8 cellular contexts compared by ENCODE assay signal in the genomic region with DNA sequence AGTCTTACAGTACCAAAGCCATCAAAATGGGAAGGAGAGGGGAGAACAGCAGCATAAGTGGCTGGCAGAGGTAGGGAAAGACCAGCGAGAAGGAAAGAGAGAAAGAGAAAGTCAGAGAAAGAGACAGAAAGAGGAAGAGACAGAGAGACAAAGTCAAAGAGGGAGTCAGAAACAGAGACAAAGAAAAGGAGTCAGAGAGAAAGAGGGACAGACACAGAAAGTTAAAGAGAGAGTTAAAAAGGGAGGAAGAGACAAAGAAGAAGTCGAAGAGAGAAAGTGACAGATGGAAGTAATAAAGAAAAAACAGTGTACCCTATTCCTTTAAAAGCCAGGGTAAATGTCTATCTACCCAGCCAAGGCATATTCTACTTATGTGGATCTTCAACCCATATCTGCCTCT.
DNase-seq lines count a peak whose midpoint lies in the region; ATAC-seq, FAIRE-seq and TF ChIP-seq lines count a peak whose summit lies in the region.
"Not testable (repeated sequence)": the region's sequence is repeated elsewhere in the genome, so short reads cannot be mapped to it uniquely, and the experiment has no call there.

No MANE protein-coding gene starts in this region.

- POLR2A ChIA-PET in HEK293 (lab: Yijun Ruan, JAX); activated naive CD8-positive, alpha-beta T cell treated with anti-CD3 and anti-CD28 coated beads, Interleukin-2, amount 10 ng/mL, durations not matched to agents 7 days and 5 days (lab: Charles Lee); K562 (lab: Yijun Ruan, JAX): not testable (repeated sequence)

- H3K36me3 Mint-ChIP-seq in activated T-cell treated with anti-CD3 and anti-CD28 coated beads, Interleukin-2, amount 50 U/mL, for 24 hours (ENCODE audit: low read depth) = peaks cover 11% of the 10 kb centered on the region
- peaks cover 22% of the 10 kb centered on the region for H3K36me3 Mint-ChIP-seq in activated naive CD4-positive, alpha-beta T cell treated with anti-CD3 and anti-CD28 coated beads for 36 hours (ENCODE audit: low read depth)
- not testable (repeated sequence) for H3K36me3 Mint-ChIP-seq in activated naive CD8-positive, alpha-beta T cell treated with anti-CD3 and anti-CD28 coated beads, Interleukin-2, amount 10 ng/mL, durations not matched to agents 7 days and 5 days; neural crest cell (ENCODE audit: low read depth); stimulated activated naive CD8-positive, alpha-beta T cell treated with anti-CD3 and anti-CD28 coated beads, Interleukin-15, Interleukin-2, amounts not matched to agents 100 ng/mL and 50 ng/mL, for 24 hours (ENCODE audit: low read depth)
- H3K36me3 Mint-ChIP-seq in endothelial cell (ENCODE audit: low read depth, unreplicated experiment) = peaks cover 12% of the 10 kb centered on the region

- not testable (repeated sequence) for H3K4me1 ChIP-seq in HEK293 (ENCODE audit: control insufficient read depth, insufficient read depth, low read length); K562 (replicated peaks in 1 of 2; ENCODE audit: control insufficient read depth in 2 of 2, insufficient read depth in 2 of 2, low read length in 2 of 2)

- not testable (repeated sequence) for H3K9me3 ChIP-seq in HEK293 (ENCODE audit: control insufficient read depth, insufficient read depth, low read depth, low read length); K562 (replicated peaks; ENCODE audit: control insufficient read depth, insufficient read depth, low read depth, low read length)

- not testable (repeated sequence) for H3K79me2 ChIP-seq in K562 (ENCODE audit: control insufficient read depth, insufficient read depth, low read length)

- in situ Hi-C loops in K562 (cut with MboI) = not testable (repeated sequence)

- not testable (repeated sequence) for ATAC-seq in activated naive CD8-positive, alpha-beta T cell treated with anti-CD3 and anti-CD28 coated beads, Interleukin-2, amount 10 ng/mL, durations not matched to agents 7 days and 5 days (ENCODE audit: low read depth); K562

- TF ChIP-seq RAD21 in K562 (CRISPR knock-in tag; conservative IDR thresholded peaks at IDR 0.05 in 1 of 2, IDR thresholded peaks at IDR 0.05 in 1 of 2) = not testable (repeated sequence)

- H3K9ac ChIP-seq in K562 (ENCODE audit: insufficient read depth in 1 of 2, low read depth in 2 of 2, low read length in 2 of 2) = not testable (repeated sequence)

- not testable (repeated sequence) for H3K4me3 Mint-ChIP-seq in activated T-cell treated with anti-CD3 and anti-CD28 coated beads, Interleukin-2, amount 50 U/mL, for 24 hours; activated naive CD4-positive, alpha-beta T cell treated with anti-CD3 and anti-CD28 coated beads for 36 hours; activated naive CD8-positive, alpha-beta T cell treated with anti-CD3 and anti-CD28 coated beads, Interleukin-2, amount 10 ng/mL, durations not matched to agents 7 days and 5 days; endothelial cell (ENCODE audit: unreplicated experiment); neural crest cell; stimulated activated naive CD8-positive, alpha-beta T cell treated with anti-CD3 and anti-CD28 coated beads, Interleukin-15, Interleukin-2, amounts not matched to agents 100 ng/mL and 50 ng/mL, for 24 hours

- CTCF ChIA-PET in HEK293 (lab: Yijun Ruan, JAX); activated naive CD4-positive, alpha-beta T cell treated with anti-CD3 and anti-CD28 coated beads for 36 hours (lab: Charles Lee); K562 (lab: Yijun Ruan, JAX; ENCODE audit: low intra/inter-chr PET ratio): not testable (repeated sequence)

- H3K27ac ChIP-seq in HEK293 (ENCODE audit: extremely low read depth, low read depth, low read length); K562 (ENCODE audit: extremely low read depth, low read depth, low read length): not testable (repeated sequence)

- H3K9me3 Mint-ChIP-seq in activated T-cell treated with anti-CD3 and anti-CD28 coated beads, Interleukin-2, amount 50 U/mL, for 24 hours; activated naive CD4-positive, alpha-beta T cell treated with anti-CD3 and anti-CD28 coated beads for 36 hours; activated naive CD8-positive, alpha-beta T cell treated with anti-CD3 and anti-CD28 coated beads, Interleukin-2, amount 10 ng/mL, durations not matched to agents 7 days and 5 days; neural crest cell; stimulated activated naive CD8-positive, alpha-beta T cell treated with anti-CD3 and anti-CD28 coated beads, Interleukin-15, Interleukin-2, amounts not matched to agents 100 ng/mL and 50 ng/mL, for 24 hours: not testable (repeated sequence)
- H3K9me3 Mint-ChIP-seq in endothelial cell (ENCODE audit: unreplicated experiment) = peaks cover 15% of the 10 kb centered on the region

- H3K27me3 Mint-ChIP-seq in activated T-cell treated with anti-CD3 and anti-CD28 coated beads, Interleukin-2, amount 50 U/mL, for 24 hours; activated naive CD4-positive, alpha-beta T cell treated with anti-CD3 and anti-CD28 coated beads for 36 hours (ENCODE audit: low read depth); activated naive CD8-positive, alpha-beta T cell treated with anti-CD3 and anti-CD28 coated beads, Interleukin-2, amount 10 ng/mL, durations not matched to agents 7 days and 5 days; endothelial cell (ENCODE audit: unreplicated experiment); neural crest cell (ENCODE audit: low read depth); stimulated activated naive CD8-positive, alpha-beta T cell treated with anti-CD3 and anti-CD28 coated beads, Interleukin-15, Interleukin-2, amounts not matched to agents 100 ng/mL and 50 ng/mL, for 24 hours: not testable (repeated sequence)

- not testable (repeated sequence) for TF ChIP-seq POLR2A in K562 (conservative IDR thresholded peaks at IDR 0.05)

- H2AFZ ChIP-seq in K562 (ENCODE audit: low read depth, low read length) = not testable (repeated sequence)

- H4K20me1 ChIP-seq in K562 (replicated peaks; ENCODE audit: control insufficient read depth, insufficient read depth, low read length) = not testable (repeated sequence)

- not testable (repeated sequence) for FAIRE-seq in K562 (lab: Jason Lieb, UNC)

- peak overlapping the region; percentile 1 for H3K27ac Mint-ChIP-seq in activated T-cell treated with anti-CD3 and anti-CD28 coated beads, Interleukin-2, amount 50 U/mL, for 24 hours
- peak overlapping the region; percentile 4 for H3K27ac Mint-ChIP-seq in activated naive CD4-positive, alpha-beta T cell treated with anti-CD3 and anti-CD28 coated beads for 36 hours
- H3K27ac Mint-ChIP-seq in activated naive CD8-positive, alpha-beta T cell treated with anti-CD3 and anti-CD28 coated beads, Interleukin-2, amount 10 ng/mL, durations not matched to agents 7 days and 5 days = peak overlapping the region; percentile 26
- H3K27ac Mint-ChIP-seq in endothelial cell (ENCODE audit: unreplicated experiment) = peak overlapping the region; percentile 42
- not testable (repeated sequence) for H3K27ac Mint-ChIP-seq in neural crest cell (ENCODE audit: unreplicated experiment)
- peak overlapping the region; percentile 32 for H3K27ac Mint-ChIP-seq in stimulated activated naive CD8-positive, alpha-beta T cell treated with anti-CD3 and anti-CD28 coated beads, Interleukin-15, Interleukin-2, amounts not matched to agents 100 ng/mL and 50 ng/mL, for 24 hours

- H3K9me1 ChIP-seq in K562 (ENCODE audit: control insufficient read depth, insufficient read depth, low read length) = not testable (repeated sequence)

- H3K27me3 ChIP-seq in K562 (ENCODE audit: control insufficient read depth in 2 of 2, insufficient read depth in 2 of 2, low read length in 2 of 2) = not testable (repeated sequence)

- not testable (repeated sequence) for TF ChIP-seq EP300 in K562 (IDR thresholded peaks at IDR 0.05; ENCODE audit: low read length)

- TF ChIP-seq CTCF in HEK293 (tag by site-specific recombination; IDR thresholded peaks at IDR 0.05); K562 (IDR thresholded peaks at IDR 0.05 in 2 of 3, conservative IDR thresholded peaks at IDR 0.05 in 1 of 3; ENCODE audit: insufficient read depth in 2 of 3, low read depth in 1 of 3, low read length in 3 of 3); endothelial cell (IDR thresholded peaks at IDR 0.05; ENCODE audit: unreplicated experiment): not testable (repeated sequence)
- peak; percentile 6 for TF ChIP-seq CTCF in neural crest cell (conservative IDR thresholded peaks at IDR 0.05)

- intact Hi-C loops in activated naive CD4-positive, alpha-beta T cell treated with anti-CD3 and anti-CD28 coated beads for 36 hours (cut with micrococcal nuclease); K562 (cut with micrococcal nuclease): not testable (repeated sequence)

- 7% methylated on average over 1 of the region's 2 CpGs for WGBS in K562 (ENCODE audit: insufficient coverage, low coverage, missing lambda C conversion rate)

- not testable (repeated sequence) for H3K36me3 ChIP-seq in HEK293 (ENCODE audit: control insufficient read depth in 2 of 2, insufficient read depth in 1 of 2, low read length in 2 of 2); K562 (ENCODE audit: control insufficient read depth, insufficient read depth, low read length)

- H3K4me2 ChIP-seq in K562 (ENCODE audit: insufficient read depth, low read length) = not testable (repeated sequence)

- H3K4me1 Mint-ChIP-seq in activated T-cell treated with anti-CD3 and anti-CD28 coated beads, Interleukin-2, amount 50 U/mL, for 24 hours (ENCODE audit: low read depth) = peaks cover 15% of the 10 kb centered on the region
- peaks cover 34% of the 10 kb centered on the region for H3K4me1 Mint-ChIP-seq in activated naive CD4-positive, alpha-beta T cell treated with anti-CD3 and anti-CD28 coated beads for 36 hours (ENCODE audit: low read depth)
- not testable (repeated sequence) for H3K4me1 Mint-ChIP-seq in activated naive CD8-positive, alpha-beta T cell treated with anti-CD3 and anti-CD28 coated beads, Interleukin-2, amount 10 ng/mL, durations not matched to agents 7 days and 5 days; endothelial cell (ENCODE audit: unreplicated experiment); neural crest cell; stimulated activated naive CD8-positive, alpha-beta T cell treated with anti-CD3 and anti-CD28 coated beads, Interleukin-15, Interleukin-2, amounts not matched to agents 100 ng/mL and 50 ng/mL, for 24 hours (ENCODE audit: low read depth)

- not testable (repeated sequence) for H3K4me3 ChIP-seq in HEK293 (ENCODE audit: low read depth, low read length); K562

- DNase-seq in activated T-cell treated with anti-CD3 and anti-CD28 coated beads, Interleukin-2, amount 50 U/mL, for 24 hours; activated naive CD4-positive, alpha-beta T cell treated with anti-CD3 and anti-CD28 coated beads for 36 hours; activated naive CD8-positive, alpha-beta T cell treated with anti-CD3 and anti-CD28 coated beads, Interleukin-2, amount 10 ng/mL, durations not matched to agents 7 days and 5 days; K562 (ENCODE audit: extremely low read depth in 1 of 4, low spot score in 3 of 4); endothelial cell (ENCODE audit: low spot score); neural crest cell (ENCODE audit: low read depth, low spot score): not testable (repeated sequence)

- BruUV-seq in K562 (replicated peaks; lab: Mats Ljungman, UMichigan) = not testable (repeated sequence)
